8 cellular contexts compared by ENCODE assay signal in genomic region chr18:47150029-47150823, GRCh38. TPM values are rescaled to one million over a fixed set of nuclear protein-coding genes. Genes with fewer than 3 reads are reported as not detected.
DNase-seq lines count a peak whose midpoint lies in the region; ATAC-seq and TF ChIP-seq lines count a peak whose summit lies in the region.

Gene HDHD2 (minus strand): TSS chr18:47150500. CDS start chr18:47136439, 14,061 bp downstream.

- peaks cover 19% of the 10 kb centered on the region for H3K36me3 ChIP-seq in adipocyte (ENCODE audit: control insufficient read depth, insufficient read depth, low read length, severe bottlenecking)

- peaks cover 19% of the 10 kb centered on the region for H3K4me1 ChIP-seq in adipocyte (ENCODE audit: control insufficient read depth, insufficient read depth, low read length)

- H3K4me3 Mint-ChIP-seq in type B pancreatic cell = peak within 1 kb of the TSS; percentile 98

- H3K27me3 Mint-ChIP-seq in type B pancreatic cell = no peaks in the 10 kb centered on the region

- DNase-seq in GM12864 (ENCODE audit: low read depth) = peak; percentile 37
- peak; percentile 79 for DNase-seq in NCI-H1092 (lab: John Stamatoyannopoulos, UW)
- DNase-seq in T follicular helper cell (ENCODE audit: low read depth) = peak; percentile 52
- DNase-seq in adipocyte (ENCODE audit: low read depth) = peak; percentile 93
- DNase-seq in cardiac septum (ENCODE audit: low spot score) = peak; percentile 94
- peak; percentile 83 to 98 (median 90) for DNase-seq in posterior cingulate gyrus
- DNase-seq in type B pancreatic cell (ENCODE audit: extremely low spot score, unreplicated experiment) = peak; percentile 88

- H3K4me3 ChIP-seq in GM12864 (ENCODE audit: low read depth, low read length) (peak within 1 kb of the TSS; percentile 72), adipocyte (ENCODE audit: low read length) (peak within 1 kb of the TSS; percentile 93)

- no peaks in the 10 kb centered on the region for H3K27me3 ChIP-seq in adipocyte (replicated peaks; ENCODE audit: control insufficient read depth, insufficient read depth, low read length)

- peak within 1 kb of the TSS; percentile 93 for H3K9ac ChIP-seq in adipocyte (ENCODE audit: low read length)

- no peak for TF ChIP-seq CTCF in GM12864 (IDR thresholded peaks at IDR 0.05; ENCODE audit: low read depth, low read length, missing control alignments)
- TF ChIP-seq CTCF in type B pancreatic cell (conservative IDR thresholded peaks at IDR 0.05) = no peak

- H3K4me1 Mint-ChIP-seq in type B pancreatic cell (ENCODE audit: unreplicated experiment) = peaks cover 27% of the 10 kb centered on the region

- H3K9me3 Mint-ChIP-seq in type B pancreatic cell = no peaks in the 10 kb centered on the region

- no peaks in the 10 kb centered on the region for H3K36me3 Mint-ChIP-seq in type B pancreatic cell

- peak; percentile 90 for ATAC-seq in HG02588 (IDR thresholded peaks at IDR 0.05; ENCODE audit: unreplicated experiment)

- peak within 1 kb of the TSS; percentile 96 for H3K27ac Mint-ChIP-seq in type B pancreatic cell

- no peaks in the 10 kb centered on the region for H3K9me3 ChIP-seq in adipocyte (ENCODE audit: control insufficient read depth, low read length)

- intact Hi-C loops in cardiac septum (cut with DNase I) (loop anchor here (2.0 kb wide), 1 partner anchor 25 kb away; no protein-coding TSS in a partner anchor), posterior cingulate gyrus (cut with DNase I) (loop anchor here (2.0 kb wide), 1 partner anchor 25 kb away; no protein-coding TSS in a partner anchor)

RNA-seq across cellular contexts. Expression of gene HDHD2, which starts in this region (rescaled TPM):
- 35.6 TPM for total RNA-seq in cardiac septum
- 24.7 and 41.8 TPM in 2 replicates for total RNA-seq in type B pancreatic cell (ENCODE audit: low replicate concordance)

Comparison
In these comparisons a context has a peak if more than half of its experiments do, and no peak if none do; other contexts are left out.
1. Peak in every context shown above with its lines: DNase-seq, ATAC-seq and H3K4me3 ChIP-seq.
2. DNase-seq: peak in every context shown above with its lines; median percentile 94 in cardiac septum; 93 in adipocyte; 90 in posterior cingulate gyrus; 88 in type B pancreatic cell; 79 in NCI-H1092; 52 in T follicular helper cell; 37 in GM12864.